Comparison of ENCODE assay signal across 16 cellular contexts in genomic region chr7:197413-198335, GRCh38. TPM values are rescaled to one million over a fixed set of nuclear protein-coding genes. Genes with fewer than 3 reads are reported as not detected.
DNase-seq lines count a peak whose midpoint lies in the region; ATAC-seq and TF ChIP-seq lines count a peak whose summit lies in the region.
"Had no signal": no experiment of that assay in that cellular context is flagged by ENCODE, and none has a peak within 500 bp of the region (broad histone marks: within the 10 kb centered on the region; RNA-seq: fewer than 3 reads in every experiment).

No MANE protein-coding gene starts in this region.

- peak overlapping the region; percentile 6 for H2AK9ac ChIP-seq in IMR-90 (replicated peaks; ENCODE audit: low read depth, low read length, poor library complexity)

- no peak overlapping the region for H3K56ac ChIP-seq in IMR-90 (ENCODE audit: extremely low read depth, insufficient read depth, low read length)
- no peak overlapping the region for H3K56ac ChIP-seq in mesendoderm (ENCODE audit: low read length)

- no peak overlapping the region for H3K18ac ChIP-seq in IMR-90 (ENCODE audit: low read depth, low read length)
- H3K18ac ChIP-seq in mesendoderm (ENCODE audit: low read length): no peak overlapping the region

- H3K4ac ChIP-seq in IMR-90 (ENCODE audit: low read depth, low read length): no peak overlapping the region
- no peak overlapping the region for H3K4ac ChIP-seq in mesendoderm (ENCODE audit: low read depth, low read length)

- no peak overlapping the region for H2AFZ ChIP-seq in IMR-90 (replicated peaks; ENCODE audit: low read length, poor library complexity)

- no peak overlapping the region for H2BK20ac ChIP-seq in IMR-90 (ENCODE audit: low read depth, low read length)

- dilution Hi-C loops in IMR-90 (cut with HindIII; ENCODE audit: low sequenced_read_pairs, unreplicated experiment): no loop called here

- H3K9ac ChIP-seq in IMR-90 (ENCODE audit: low read depth, low read length) (no peak overlapping the region), mesendoderm (ENCODE audit: low read length) (no peak overlapping the region)

- H3K4me1 ChIP-seq in IMR-90 (ENCODE audit: control insufficient read depth, insufficient read depth, low read length) (peaks cover 16% of the 10 kb centered on the region), mesendoderm (ENCODE audit: control insufficient read depth, low read depth, low read length) (peaks cover 4% of the 10 kb centered on the region), gastrocnemius medialis (peaks cover 74 to 77% of the 10 kb centered on the region in 2 donors)

- H2BK120ac ChIP-seq in IMR-90 (ENCODE audit: low read depth, low read length) (no peak overlapping the region), mesendoderm (ENCODE audit: low read depth, low read length) (no peak overlapping the region)

- H3K14ac ChIP-seq in IMR-90 (replicated peaks; ENCODE audit: low read depth, low read length): no peak overlapping the region

- no TSS peak for BruUV-seq in IMR-90 (replicated peaks; lab: Mats Ljungman, UMichigan)

- intact Hi-C loops in IMR-90 (cut with micrococcal nuclease) (no loop called here), gastrocnemius medialis (cut with DNase I; ENCODE audit: low total_unique reads) (no loop called here)
- intact Hi-C loops in activated T-helper 2 cell treated with anti-CD3 and anti-CD28 coated beads, Interferon-gamma antibody, Interleukin-2, Interleukin-4, amounts not matched to agents 10 μg/mL and 5 μg/mL and 100 μg/mL, durations not matched to agents 14 hours and 24 hours and 36 hours (cut with micrococcal nuclease): no loop called here

- no peaks in the 10 kb centered on the region for H3K4me1 Mint-ChIP-seq in activated T-helper 2 cell treated with anti-CD3 and anti-CD28 coated beads, Interferon-gamma antibody, Interleukin-2, Interleukin-4, amounts not matched to agents 10 μg/mL and 5 μg/mL and 100 μg/mL, durations not matched to agents 14 hours and 24 hours and 36 hours (ENCODE audit: low read depth)

- H4K8ac ChIP-seq in IMR-90 (ENCODE audit: low read depth in 2 of 2, low read length in 2 of 2) (no peak overlapping the region), mesendoderm (ENCODE audit: low read depth, low read length) (no peak overlapping the region)

- no peak overlapping the region for H2BK5ac ChIP-seq in IMR-90 (ENCODE audit: low read depth, low read length, poor library complexity, severe bottlenecking)
- no peak overlapping the region for H2BK5ac ChIP-seq in mesendoderm (ENCODE audit: low read length)

- H4K5ac ChIP-seq in IMR-90 (ENCODE audit: low read depth, low read length) (no peak overlapping the region), mesendoderm (ENCODE audit: low read length) (no peak overlapping the region)

- H3K4me2 ChIP-seq in IMR-90 (ENCODE audit: low read depth, low read length) (no peak overlapping the region), mesendoderm (ENCODE audit: low read length) (no peak overlapping the region)

- TF ChIP-seq CTCF in IMR-90 (conservative IDR thresholded peaks at IDR 0.05; ENCODE audit: low read depth, low read length) (no peak), gastrocnemius medialis (IDR thresholded peaks at IDR 0.05 in 4 of 5, conservative IDR thresholded peaks at IDR 0.05 in 1 of 5) (no peak), RWPE1 (conservative IDR thresholded peaks at IDR 0.05; ENCODE audit: low read depth) (no peak)

- H3K27ac ChIP-seq in IMR-90 (ENCODE audit: insufficient read depth, low read length) (no peak overlapping the region), mesendoderm (ENCODE audit: low read depth, low read length) (no peak overlapping the region), gastrocnemius medialis (peak overlapping the region; percentile 22 to 85 (median 58)), RWPE1 (no peak overlapping the region)

- H3K27me3 Mint-ChIP-seq in activated T-helper 2 cell treated with anti-CD3 and anti-CD28 coated beads, Interferon-gamma antibody, Interleukin-2, Interleukin-4, amounts not matched to agents 10 μg/mL and 5 μg/mL and 100 μg/mL, durations not matched to agents 14 hours and 24 hours and 36 hours (ENCODE audit: low read depth): peaks cover 20% of the 10 kb centered on the region

- no peaks in the 10 kb centered on the region for H3K36me3 Mint-ChIP-seq in activated T-helper 2 cell treated with anti-CD3 and anti-CD28 coated beads, Interferon-gamma antibody, Interleukin-2, Interleukin-4, amounts not matched to agents 10 μg/mL and 5 μg/mL and 100 μg/mL, durations not matched to agents 14 hours and 24 hours and 36 hours (ENCODE audit: low read depth)
- H3K36me3 Mint-ChIP-seq: CD8-positive, alpha-beta T cell had no signal

- H2BK15ac ChIP-seq in IMR-90 (ENCODE audit: low read depth, low read length) (no peak overlapping the region), mesendoderm (replicated peaks; ENCODE audit: low read depth) (no peak overlapping the region)

- no peaks in the 10 kb centered on the region for H3K27me3 ChIP-seq in IMR-90 (ENCODE audit: control insufficient read depth, insufficient read depth, low read length)
- no peaks in the 10 kb centered on the region for H3K27me3 ChIP-seq in mesendoderm (ENCODE audit: insufficient read depth, low read length, poor library complexity)
- H3K27me3 ChIP-seq in gastrocnemius medialis: no peaks in the 10 kb centered on the region

- no peak overlapping the region for H3K27ac Mint-ChIP-seq in activated T-helper 2 cell treated with anti-CD3 and anti-CD28 coated beads, Interferon-gamma antibody, Interleukin-2, Interleukin-4, amounts not matched to agents 10 μg/mL and 5 μg/mL and 100 μg/mL, durations not matched to agents 14 hours and 24 hours and 36 hours
- H3K27ac Mint-ChIP-seq: CD8-positive, alpha-beta T cell had no signal

- no peak overlapping the region for H2AK5ac ChIP-seq in IMR-90 (ENCODE audit: low read depth, low read length)
- no peak overlapping the region for H2AK5ac ChIP-seq in mesendoderm (ENCODE audit: low read length)

- peaks cover 16% of the 10 kb centered on the region for H3K9me1 ChIP-seq in IMR-90 (ENCODE audit: insufficient read depth, low read length)

- CTCF ChIA-PET in IMR-90 (lab: Yijun Ruan, JAX) (interaction anchor here (1.4 kb wide), 1 partner anchor 133 kb away, joined by 3 read pairs; no protein-coding TSS in a partner anchor), RWPE1 (lab: Yijun Ruan, JAX) (interaction anchor here (0.6 to 1.1 kb wide), 3 partner anchors 22 to 568 kb away, joined by 3 to 4 read pairs (median 4); no protein-coding TSS in a partner anchor)

- POLR2A ChIA-PET in IMR-90 (lab: Charles Lee; ENCODE audit: unreplicated experiment): no interaction called here
- POLR2A ChIA-PET in RWPE1 (lab: Yijun Ruan, JAX; ENCODE audit: low non-redundant PET): no interaction called here

- 100% methylated on average over 6 of the region's 22 CpGs; no CpG with 5 or more reads in 1 of the 2 experiments for WGBS in IMR-90 (ENCODE audit: extremely low coverage in 2 of 2, insufficient read length in 1 of 2), 2 experiments
- no CpG with 5 or more reads among the region's 22 CpGs for WGBS in mesendoderm (ENCODE audit: extremely low coverage, insufficient coverage, low lambda C conversion rate)

- TF ChIP-seq POLR2A in IMR-90 (IDR thresholded peaks at IDR 0.05; ENCODE audit: low read depth, low read length): no peak
- no peak for TF ChIP-seq POLR2A in gastrocnemius medialis (IDR thresholded peaks at IDR 0.05)

- no peak for TF ChIP-seq RAD21 in IMR-90 (IDR thresholded peaks at IDR 0.05; ENCODE audit: low read length)

- peaks cover 79% of the 10 kb centered on the region for H3K36me3 ChIP-seq in IMR-90 (ENCODE audit: control insufficient read depth, insufficient read depth, low read length)
- H3K36me3 ChIP-seq in mesendoderm (ENCODE audit: control insufficient read depth, insufficient read depth, low read length): peaks cover 14% of the 10 kb centered on the region
- H3K36me3 ChIP-seq in gastrocnemius medialis: peaks cover 0 to 40% of the 10 kb centered on the region in 2 donors

- H4K20me1 ChIP-seq in IMR-90 (ENCODE audit: insufficient read depth, low read length): peaks cover 88% of the 10 kb centered on the region

- DNase-seq in IMR-90 (no peak), cerebellum (ENCODE audit: low spot score) (peak; percentile 68), mesendoderm (no peak), gastrocnemius medialis (no peak), NCI-H524 treated with DMSO at 0.1 percent for 48 hours (lab: John Stamatoyannopoulos, UW) (no peak), RWPE1 (ENCODE audit: low spot score) (no peak)
- DNase-seq in activated T-helper 2 cell treated with anti-CD3 and anti-CD28 coated beads, Interferon-gamma antibody, Interleukin-2, Interleukin-4, amounts not matched to agents 10 μg/mL and 5 μg/mL and 100 μg/mL, durations not matched to agents 14 hours and 24 hours and 36 hours (ENCODE audit: low spot score): no peak
- no peak for DNase-seq in effector CD8-positive, alpha-beta T cell (lab: John Stamatoyannopoulos, UW)
- DNase-seq: CD8-positive, alpha-beta T cell; H7; KBM-7; MV-4-11; NCI-H1417 treated with DMSO at 0.1 percent for 48 hours; NCI-H2029 treated with DMSO at 0.1 percent for 48 hours; NCI-H774 had no signal

- H3K4me3 Mint-ChIP-seq in activated T-helper 2 cell treated with anti-CD3 and anti-CD28 coated beads, Interferon-gamma antibody, Interleukin-2, Interleukin-4, amounts not matched to agents 10 μg/mL and 5 μg/mL and 100 μg/mL, durations not matched to agents 14 hours and 24 hours and 36 hours (ENCODE audit: low read depth): no peak overlapping the region
- H3K4me3 Mint-ChIP-seq: CD8-positive, alpha-beta T cell had no signal

- H3K79me1 ChIP-seq in IMR-90 (ENCODE audit: low read depth in 1 of 2, low read length in 2 of 2) (peaks cover 39 to 86% of the 10 kb centered on the region in 2 experiments), mesendoderm (ENCODE audit: low read length) (peaks cover 11% of the 10 kb centered on the region)

- no peak overlapping the region for H3K23ac ChIP-seq in IMR-90 (ENCODE audit: low read depth, low read length)
- peak overlapping the region; percentile 80 for H3K23ac ChIP-seq in mesendoderm (ENCODE audit: low read length)

- peaks cover 27% of the 10 kb centered on the region for H3K79me2 ChIP-seq in mesendoderm (ENCODE audit: control insufficient read depth, insufficient read depth, low read length)

- H3K9me3 Mint-ChIP-seq in activated T-helper 2 cell treated with anti-CD3 and anti-CD28 coated beads, Interferon-gamma antibody, Interleukin-2, Interleukin-4, amounts not matched to agents 10 μg/mL and 5 μg/mL and 100 μg/mL, durations not matched to agents 14 hours and 24 hours and 36 hours: no peaks in the 10 kb centered on the region
- H3K9me3 Mint-ChIP-seq: CD8-positive, alpha-beta T cell had no signal

- H4K91ac ChIP-seq in IMR-90 (ENCODE audit: insufficient read depth, low read depth, low read length): no peak overlapping the region

- in situ Hi-C loops in IMR-90 (cut with MboI; ENCODE audit: low sequenced_read_pairs): no loop called here
- in situ Hi-C loops in gastrocnemius medialis (cut with MboI; ENCODE audit: low sequenced_read_pairs in 4 of 4): no loop called here

- H3K9me3 ChIP-seq in IMR-90 (ENCODE audit: control insufficient read depth, insufficient read depth, low read length) (no peaks in the 10 kb centered on the region), gastrocnemius medialis (no peaks in the 10 kb centered on the region)

- ATAC-seq in IMR-90 (ENCODE audit: low read depth) (no peak), gastrocnemius medialis (no peak)
- ATAC-seq: CD8-positive, alpha-beta T cell; Right ventricle myocardium inferior had no signal

- no peak overlapping the region for H3K4me3 ChIP-seq in IMR-90 (ENCODE audit: insufficient read depth, low read depth, low read length)
- no peak overlapping the region for H3K4me3 ChIP-seq in mesendoderm (ENCODE audit: low read length)
- no peak overlapping the region for H3K4me3 ChIP-seq in gastrocnemius medialis

RNA-seq across cellular contexts. Expression of gene FAM20C, which starts 5.3 kb away (rescaled TPM):
- total RNA-seq in IMR-90 (2012; rRNA removed) (7.7 and 8.9 TPM in 2 replicates), cerebellum (19.8 TPM), gastrocnemius medialis (10 to 100 TPM in 3 of 4 donors, 1 to 10 TPM in 1; 9.6 to 35.3 (median 18.6) TPM)
- 36.6 and 38.2 TPM in 2 replicates for polyA plus RNA-seq in IMR-90 (2012; rRNA removed)
- polyA plus RNA-seq in IMR-90 (2012; cell fraction: cytosol; rRNA removed): 36.5 and 56.4 TPM in 2 replicates
- polyA plus RNA-seq in IMR-90 (2012; cell fraction: nucleus; rRNA removed; ENCODE audit: low replicate concordance): 38.9 and 55.0 TPM in 2 replicates
- polyA plus RNA-seq in mesendoderm (2013, experiment 1 of 2): 14.5 TPM
- 15.4 TPM for polyA plus RNA-seq in mesendoderm (2013, experiment 2 of 2)
- total RNA-seq in activated T-helper 2 cell treated with anti-CD3 and anti-CD28 coated beads, Interferon-gamma antibody, Interleukin-2, Interleukin-4, amounts not matched to agents 10 μg/mL and 5 μg/mL and 100 μg/mL, durations not matched to agents 14 hours and 24 hours and 36 hours: 0.74 and 1.3 TPM in 2 replicates

Comparison
In these comparisons a context has a peak if more than half of its experiments do, and no peak if none do; other contexts are left out.
1. H3K27ac ChIP-seq: peak in gastrocnemius medialis (4 of 4); none in IMR-90 (single experiment), mesendoderm (single experiment) and RWPE1 (single experiment).